ENCODE assay signal across 8 cellular contexts in the genomic region with DNA sequence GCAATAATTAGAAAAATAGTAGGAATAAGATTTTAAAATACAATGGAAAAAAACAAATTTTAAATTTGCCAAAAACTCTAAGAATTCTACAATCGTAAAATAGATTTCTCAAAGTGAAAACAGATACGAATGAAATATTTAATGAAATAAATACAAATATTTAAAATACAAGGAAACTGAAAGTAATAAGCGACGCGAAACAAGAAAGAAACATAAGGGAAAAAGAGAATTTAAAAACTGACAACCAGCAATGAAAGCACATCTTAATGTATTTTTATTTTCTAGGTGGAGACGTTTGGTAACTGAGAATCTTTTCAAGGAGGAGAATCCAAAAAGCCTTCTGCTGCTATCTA. TPM values are rescaled to one million over a fixed set of nuclear protein-coding genes. Genes with fewer than 3 reads are reported as not detected.
DNase-seq lines count a peak whose midpoint lies in the region; ATAC-seq, FAIRE-seq and TF ChIP-seq lines count a peak whose summit lies in the region.

No MANE protein-coding gene starts in this region.

- peaks cover 29% of the 10 kb centered on the region for H3K4me1 ChIP-seq in keratinocyte (ENCODE audit: control insufficient read depth, extremely low read depth, insufficient read depth, low read length)
- H3K4me1 ChIP-seq in stomach smooth muscle (ENCODE audit: control insufficient read depth, insufficient read depth, low read length), result peaks cover 37% of the 10 kb centered on the region

- H3K4me2 ChIP-seq in keratinocyte (ENCODE audit: control insufficient read depth, extremely low read depth, insufficient read depth, low read depth, low read length), result peak overlapping the region; percentile 86

- no peak overlapping the region for H3K27ac ChIP-seq in keratinocyte (ENCODE audit: control insufficient read depth, insufficient read depth, low read length)
- H3K27ac ChIP-seq in stomach smooth muscle (ENCODE audit: low read length), result peak overlapping the region; percentile 66

- peak overlapping the region; percentile 94 for H3K27ac Mint-ChIP-seq in activated CD4-positive, alpha-beta T cell treated with anti-CD3 and anti-CD28 coated beads for 36 hours
- peak overlapping the region; percentile 97 for H3K27ac Mint-ChIP-seq in activated T-helper 2 cell treated with anti-CD3 and anti-CD28 coated beads, Interferon-gamma antibody, Interleukin-2, Interleukin-4, amounts not matched to agents 10 μg/mL and 5 μg/mL and 100 μg/mL, durations not matched to agents 14 hours and 24 hours and 36 hours

- H3K27me3 ChIP-seq in keratinocyte (ENCODE audit: control insufficient read depth, extremely low read depth, insufficient read depth, low read length) (no peaks in the 10 kb centered on the region), stomach smooth muscle (ENCODE audit: control insufficient read depth in 1 of 2, insufficient read depth in 2 of 2, low read length in 2 of 2) (peaks cover 57 to 86% of the 10 kb centered on the region in 2 donors)

- intact Hi-C loops in activated CD4-positive, alpha-beta T cell treated with anti-CD3 and anti-CD28 coated beads for 36 hours (cut with DNase I, micrococcal nuclease), result loop anchor here in 1 of 2 experiments (10.0 kb wide), 1 partner anchor 1134 kb away; a partner anchor contains a TSS
- intact Hi-C loops in activated T-helper 2 cell treated with anti-CD3 and anti-CD28 coated beads, Interferon-gamma antibody, Interleukin-2, Interleukin-4, amounts not matched to agents 10 μg/mL and 5 μg/mL and 100 μg/mL, durations not matched to agents 14 hours and 24 hours and 36 hours (cut with micrococcal nuclease), result no loop called here

- dilution Hi-C loops in keratinocyte (cut with MboI; ENCODE audit: extremely low pct_ligation_motif_present, low sequenced_read_pairs), result no loop called here

- H3K9me1 ChIP-seq in keratinocyte (ENCODE audit: control insufficient read depth, extremely low read depth, insufficient read depth, low read length), result no peaks in the 10 kb centered on the region

- H3K9ac ChIP-seq in keratinocyte (ENCODE audit: control insufficient read depth, extremely low read depth, insufficient read depth, low read length), result no peak overlapping the region
- H3K9ac ChIP-seq in stomach smooth muscle (ENCODE audit: low read length in 2 of 2), result peak overlapping the region in 1 of 2 donors; percentile 4

- H3K4me1 Mint-ChIP-seq in activated CD4-positive, alpha-beta T cell treated with anti-CD3 and anti-CD28 coated beads for 36 hours, result peaks cover 41% of the 10 kb centered on the region
- H3K4me1 Mint-ChIP-seq in activated T-helper 2 cell treated with anti-CD3 and anti-CD28 coated beads, Interferon-gamma antibody, Interleukin-2, Interleukin-4, amounts not matched to agents 10 μg/mL and 5 μg/mL and 100 μg/mL, durations not matched to agents 14 hours and 24 hours and 36 hours (ENCODE audit: low read depth), result peaks cover 44% of the 10 kb centered on the region

- H3K79me2 ChIP-seq in keratinocyte (ENCODE audit: control insufficient read depth, insufficient read depth, low read length), result peaks cover 6% of the 10 kb centered on the region

- no peaks in the 10 kb centered on the region for H4K20me1 ChIP-seq in keratinocyte (ENCODE audit: control insufficient read depth, extremely low read depth, insufficient read depth, low read length)

- no peak for TF ChIP-seq CTCF in keratinocyte (optimal IDR thresholded peaks at IDR 0.05 in 1 of 3, IDR thresholded peaks at IDR 0.05 in 1 of 3, conservative IDR thresholded peaks at IDR 0.05 in 1 of 3; ENCODE audit: extremely low read depth in 1 of 3, insufficient read depth in 2 of 3, low read length in 3 of 3)

- peak overlapping the region; percentile 78 for H2AFZ ChIP-seq in keratinocyte (ENCODE audit: control insufficient read depth, low read length)

- peak overlapping the region; percentile 81 for H3K4me3 Mint-ChIP-seq in activated CD4-positive, alpha-beta T cell treated with anti-CD3 and anti-CD28 coated beads for 36 hours
- peak overlapping the region; percentile 92 for H3K4me3 Mint-ChIP-seq in activated T-helper 2 cell treated with anti-CD3 and anti-CD28 coated beads, Interferon-gamma antibody, Interleukin-2, Interleukin-4, amounts not matched to agents 10 μg/mL and 5 μg/mL and 100 μg/mL, durations not matched to agents 14 hours and 24 hours and 36 hours (ENCODE audit: low read depth)

- peak overlapping the region in 1 of 3 experiments; percentile 72 for H3K4me3 ChIP-seq in keratinocyte (ENCODE audit: control insufficient read depth in 2 of 3, extremely low read depth in 1 of 3, insufficient read depth in 2 of 3, low read depth in 1 of 3, low read length in 3 of 3)
- H3K4me3 ChIP-seq in stomach smooth muscle (ENCODE audit: low read length in 2 of 2), result peak overlapping the region; percentile 58 to 86

- no peak for DNase-seq in activated CD4-positive, alpha-beta T cell treated with anti-CD3 and anti-CD28 coated beads for 36 hours
- DNase-seq in activated CD4-positive, alpha-beta T cell treated with anti-CD3 and anti-CD28 coated beads, Interleukin-2, amount 50 U/mL, for 48 hours, result no peak
- DNase-seq in activated T-helper 2 cell treated with anti-CD3 and anti-CD28 coated beads, Interferon-gamma antibody, Interleukin-2, Interleukin-4, amounts not matched to agents 10 μg/mL and 5 μg/mL and 100 μg/mL, durations not matched to agents 14 hours and 24 hours and 36 hours (ENCODE audit: low spot score), result no peak
- DNase-seq in keratinocyte (ENCODE audit: low read depth, low spot score) (no peak), HuH-7 (ENCODE audit: low spot score) (no peak), nucleus accumbens (lab: John Stamatoyannopoulos, UW) (no peak), NCI-H1694 (lab: John Stamatoyannopoulos, UW) (no peak)

- no peaks in the 10 kb centered on the region for H3K36me3 Mint-ChIP-seq in activated CD4-positive, alpha-beta T cell treated with anti-CD3 and anti-CD28 coated beads for 36 hours (ENCODE audit: low read depth)
- H3K36me3 Mint-ChIP-seq in activated T-helper 2 cell treated with anti-CD3 and anti-CD28 coated beads, Interferon-gamma antibody, Interleukin-2, Interleukin-4, amounts not matched to agents 10 μg/mL and 5 μg/mL and 100 μg/mL, durations not matched to agents 14 hours and 24 hours and 36 hours (ENCODE audit: low read depth), result no peaks in the 10 kb centered on the region

- H3K9me3 ChIP-seq in keratinocyte (ENCODE audit: control insufficient read depth, low read depth, low read length) (no peaks in the 10 kb centered on the region), stomach smooth muscle (ENCODE audit: control insufficient read depth in 2 of 2, low read length in 2 of 2) (peaks cover 0 to 6% of the 10 kb centered on the region in 2 donors)

- no peak for ATAC-seq in activated CD4-positive, alpha-beta T cell treated with anti-CD3 and anti-CD28 coated beads for 36 hours

- peaks cover 0 to 2% of the 10 kb centered on the region in 2 experiments for H3K36me3 ChIP-seq in keratinocyte (ENCODE audit: control insufficient read depth in 2 of 2, extremely low read depth in 1 of 2, insufficient read depth in 2 of 2, low read length in 2 of 2)
- H3K36me3 ChIP-seq in stomach smooth muscle (ENCODE audit: control insufficient read depth in 2 of 2, insufficient read depth in 2 of 2, low read length in 2 of 2), result no peaks in the 10 kb centered on the region

- POLR2A ChIA-PET in activated CD4-positive, alpha-beta T cell treated with anti-CD3 and anti-CD28 coated beads for 36 hours (lab: Charles Lee), result interaction anchor here (0.5 to 1.6 kb wide), 5 partner anchors 22 to 128 kb away, joined by 3 to 7 read pairs (median 4); no protein-coding TSS in a partner anchor

- CTCF ChIA-PET in activated CD4-positive, alpha-beta T cell treated with anti-CD3 and anti-CD28 coated beads for 36 hours (lab: Charles Lee), result interaction anchor here (0.6 to 8.1 kb wide), 11 partner anchors 9 to 1155 kb away, joined by 3 to 158 read pairs (median 5); a partner anchor contains a TSS

- H3K27me3 Mint-ChIP-seq in activated CD4-positive, alpha-beta T cell treated with anti-CD3 and anti-CD28 coated beads for 36 hours, result no peaks in the 10 kb centered on the region
- no peaks in the 10 kb centered on the region for H3K27me3 Mint-ChIP-seq in activated T-helper 2 cell treated with anti-CD3 and anti-CD28 coated beads, Interferon-gamma antibody, Interleukin-2, Interleukin-4, amounts not matched to agents 10 μg/mL and 5 μg/mL and 100 μg/mL, durations not matched to agents 14 hours and 24 hours and 36 hours (ENCODE audit: low read depth)

- no peaks in the 10 kb centered on the region for H3K9me3 Mint-ChIP-seq in activated CD4-positive, alpha-beta T cell treated with anti-CD3 and anti-CD28 coated beads for 36 hours (ENCODE audit: low read depth)
- H3K9me3 Mint-ChIP-seq in activated T-helper 2 cell treated with anti-CD3 and anti-CD28 coated beads, Interferon-gamma antibody, Interleukin-2, Interleukin-4, amounts not matched to agents 10 μg/mL and 5 μg/mL and 100 μg/mL, durations not matched to agents 14 hours and 24 hours and 36 hours, result no peaks in the 10 kb centered on the region

- no peak for FAIRE-seq in keratinocyte (lab: Jason Lieb, UNC)

RNA-seq across cellular contexts. Expression of a gene that starts 1.0 kb away (rescaled TPM):
- total RNA-seq in activated CD4-positive, alpha-beta T cell treated with anti-CD3 and anti-CD28 coated beads for 36 hours, result 1 to 10 TPM; 3.2 to 4.6 TPM
- total RNA-seq in activated T-helper 2 cell treated with anti-CD3 and anti-CD28 coated beads, Interferon-gamma antibody, Interleukin-2, Interleukin-4, amounts not matched to agents 10 μg/mL and 5 μg/mL and 100 μg/mL, durations not matched to agents 14 hours and 24 hours and 36 hours, result 2.1 and 2.5 TPM in 2 replicates
- 0.13 to 0.19 TPM (median 0.17 TPM) in 3 replicates for polyA plus RNA-seq in keratinocyte
- polyA plus RNA-seq in keratinocyte (2011; ENCODE audit: low read depth), result 0.35 TPM
- 0.07 and 0.09 TPM in 2 replicates for polyA plus RNA-seq in keratinocyte (2011; cell fraction: cytosol; rRNA removed)
- polyA plus RNA-seq in keratinocyte (2011; cell fraction: nucleus; rRNA removed), result 0.57 and 1.1 TPM in 2 replicates
- 0.11 and 0.18 TPM in 2 replicates for polyA plus RNA-seq in keratinocyte (2012; ENCODE audit: low replicate concordance)
- polyA minus RNA-seq in keratinocyte, result 0.43 to 2.7 TPM (median 2.7 TPM) in 3 replicates
- polyA minus RNA-seq in keratinocyte (2011; cell fraction: cytosol; rRNA and poly(A)+ RNA removed), result not detected
- 2.7 and 2.8 TPM in 2 replicates for polyA minus RNA-seq in keratinocyte (2011; cell fraction: nucleus; rRNA and poly(A)+ RNA removed)
